ENCODE assay signal across 8 cellular contexts in genomic region chr1:145823565-145824498, GRCh38. TPM values are rescaled to one million over a fixed set of nuclear protein-coding genes. Genes with fewer than 3 reads are reported as not detected.
DNase-seq lines count a peak whose midpoint lies in the region; ATAC-seq and TF ChIP-seq lines count a peak whose summit lies in the region.

A gene with protein sequence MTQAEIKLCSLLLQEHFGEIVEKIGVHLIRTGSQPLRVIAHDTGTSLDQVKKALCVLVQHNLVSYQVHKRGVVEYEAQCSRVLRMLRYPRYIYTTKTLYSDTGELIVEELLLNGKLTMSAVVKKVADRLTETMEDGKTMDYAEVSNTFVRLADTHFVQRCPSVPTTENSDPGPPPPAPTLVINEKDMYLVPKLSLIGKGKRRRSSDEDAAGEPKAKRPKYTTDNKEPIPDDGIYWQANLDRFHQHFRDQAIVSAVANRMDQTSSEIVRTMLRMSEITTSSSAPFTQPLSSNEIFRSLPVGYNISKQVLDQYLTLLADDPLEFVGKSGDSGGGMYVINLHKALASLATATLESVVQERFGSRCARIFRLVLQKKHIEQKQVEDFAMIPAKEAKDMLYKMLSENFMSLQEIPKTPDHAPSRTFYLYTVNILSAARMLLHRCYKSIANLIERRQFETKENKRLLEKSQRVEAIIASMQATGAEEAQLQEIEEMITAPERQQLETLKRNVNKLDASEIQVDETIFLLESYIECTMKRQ (plus strand): TSS chr1:145824200. CDS start chr1:145825777, 1,577 bp downstream.
TSS of gene RNF115 (minus strand) at chr1:145824095. CDS start at chr1:145823873, 222 bp downstream.

- H3K4me3 Mint-ChIP-seq in IgD-negative memory B cell = peak within 1 kb of the TSS; percentile 96 to 99 (median 98)

- DNase-seq in DMS 273 (lab: John Stamatoyannopoulos, UW; ENCODE audit: unreplicated experiment) (peak; percentile 96), OCI-M1 (lab: John Stamatoyannopoulos, UW) (peak; percentile 98), activated T-cell treated with anti-CD3 and anti-CD28 coated beads for 24 hours (ENCODE audit: low read depth) (peak; percentile 82), epithelial cell of esophagus (ENCODE audit: low read depth) (peak; percentile 91)
- peak; percentile 75 to 78 for DNase-seq in stimulated activated CD8-positive, alpha-beta memory T cell treated with anti-CD3 and anti-CD28 coated beads, Interleukin-4, amount 100 ng/mL, for 1 hour (ENCODE audit: low read depth in 2 of 2, low spot score in 1 of 2)

- H3K27me3 Mint-ChIP-seq in IgD-negative memory B cell = no peaks in the 10 kb centered on the region

- H3K9me3 Mint-ChIP-seq in IgD-negative memory B cell = no peaks in the 10 kb centered on the region

- H3K9me3 ChIP-seq in mononuclear cell (ENCODE audit: low read depth, low read length) = no peaks in the 10 kb centered on the region

- H3K4me1 ChIP-seq in mononuclear cell (ENCODE audit: insufficient read depth, low read length) = peaks cover 13% of the 10 kb centered on the region

- ATAC-seq in GM21529 (IDR thresholded peaks at IDR 0.05; ENCODE audit: unreplicated experiment) = peak; percentile 82

- TF ChIP-seq CTCF in epithelial cell of esophagus (IDR thresholded peaks at IDR 0.05; ENCODE audit: insufficient read depth, low read depth, low read length, missing control alignments) = no peak

- peak within 1 kb of the TSS; percentile 76 to 97 (median 96) for H3K27ac Mint-ChIP-seq in IgD-negative memory B cell

- peaks cover 9 to 22% (median 18%) of the 10 kb centered on the region in 3 donors for H3K4me1 Mint-ChIP-seq in IgD-negative memory B cell

- no peaks in the 10 kb centered on the region for H3K27me3 ChIP-seq in mononuclear cell (ENCODE audit: insufficient read depth, low read length)

- H3K36me3 Mint-ChIP-seq in IgD-negative memory B cell = peaks cover 14% of the 10 kb centered on the region

- H3K4me3 ChIP-seq in epithelial cell of esophagus (ENCODE audit: low read length) = peak within 1 kb of the TSS; percentile 88
- peak within 1 kb of the TSS; percentile 97 for H3K4me3 ChIP-seq in mononuclear cell (ENCODE audit: low read length)

RNA-seq across cellular contexts. Expression of the first gene that starts in this region (rescaled TPM):
- 54.0 TPM for polyA plus RNA-seq in IgD-negative memory B cell
- total RNA-seq in mononuclear cell = 29.9 TPM

RNA-seq across cellular contexts. Expression of gene RNF115, which starts in this region (rescaled TPM):
- 6.7 TPM for polyA plus RNA-seq in IgD-negative memory B cell
- total RNA-seq in mononuclear cell = 16.4 TPM

Comparison
In these comparisons a context has a peak if more than half of its experiments do, and no peak if none do; other contexts are left out.
1. Peak in every context shown above with its lines: DNase-seq, ATAC-seq and H3K4me3 ChIP-seq.